1 cellular context compared by ENCODE assay signal in the genomic region with DNA sequence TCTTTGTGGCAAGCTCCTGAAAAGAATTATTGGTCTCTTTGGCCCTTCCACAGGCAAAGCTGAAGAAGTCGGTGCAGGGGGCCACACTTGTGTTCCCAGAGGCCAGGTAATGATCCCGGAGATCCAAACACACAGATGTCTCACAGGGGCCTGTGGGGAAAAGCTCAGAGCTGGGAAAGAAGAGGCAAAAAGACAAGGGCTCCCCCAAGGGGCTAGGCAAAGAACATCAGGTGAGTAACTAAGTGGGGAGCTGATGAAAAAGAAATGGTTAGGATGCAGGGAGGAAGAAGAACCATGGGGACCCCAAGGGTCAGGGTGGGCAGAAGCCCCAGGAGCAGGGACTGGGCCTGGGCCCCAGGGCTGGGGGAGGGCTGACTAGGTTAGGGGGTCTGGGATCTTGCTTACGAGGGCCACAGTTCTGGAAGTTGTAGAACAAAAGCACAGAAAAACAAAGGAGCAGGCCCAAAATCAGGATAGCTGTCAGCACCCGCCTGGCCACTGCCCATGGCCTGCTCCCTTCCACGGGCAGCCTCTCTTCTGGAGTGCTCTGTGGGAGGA.
TF ChIP-seq lines count a peak whose summit lies in the region.

No MANE protein-coding gene starts in this region.

TF ChIP-seq in K562, 482 proteins besides CTCF, POLR2A, EP300 and RAD21 (continues in another document):
- TF ChIP-seq MYC (IDR thresholded peaks at IDR 0.05; ENCODE audit: low read depth, low read length) (no peak), MYC (CRISPR knock-in tag; IDR thresholded peaks at IDR 0.05; ENCODE audit: borderline replicate concordance, low read depth) (no peak), ZNF696 (CRISPR knock-in tag; conservative IDR thresholded peaks at IDR 0.05) (no peak), FOXP1 (CRISPR knock-in tag; IDR thresholded peaks at IDR 0.05) (no peak), ZNF785 (CRISPR knock-in tag; IDR thresholded peaks at IDR 0.05) (no peak), TCFL5 (CRISPR knock-in tag; conservative IDR thresholded peaks at IDR 0.05) (no peak), SMC3 (conservative IDR thresholded peaks at IDR 0.05; ENCODE audit: insufficient read depth, low read depth, low read length) (peak; percentile 16; the same call in 1 of the 2 replicates), RUNX1 (IDR thresholded peaks at IDR 0.05; ENCODE audit: low read depth) (no peak), CC2D1A (IDR thresholded peaks at IDR 0.05) (0 out of 2 replicates have a peak, but pooled peaks have one; percentile 20), ZFPM2 (CRISPR knock-in tag; IDR thresholded peaks at IDR 0.05) (no peak), RAD51 (IDR thresholded peaks at IDR 0.05; ENCODE audit: borderline replicate concordance, low read depth) (no peak), CHD1 (IDR thresholded peaks at IDR 0.05; ENCODE audit: low read length) (no peak), RBM17 (IDR thresholded peaks at IDR 0.05; ENCODE audit: borderline replicate concordance, low read depth, low read length) (no peak), DEAF1 (CRISPR knock-in tag; IDR thresholded peaks at IDR 0.05) (0 out of 2 replicates have a peak, but pooled peaks have one; percentile 6), ETV6 (IDR thresholded peaks at IDR 0.05; ENCODE audit: borderline replicate concordance in 1 of 2, low read depth in 2 of 2, low read length in 1 of 2) (no peak), ETV6 (CRISPR knock-in tag; IDR thresholded peaks at IDR 0.05; ENCODE audit: borderline replicate concordance) (0 out of 2 replicates have a peak, but pooled peaks have one; percentile 28), SMARCB1 (IDR thresholded peaks at IDR 0.05; ENCODE audit: insufficient read length, low read depth) (no peak), ATF1 (CRISPR knock-in tag; IDR thresholded peaks at IDR 0.05) (no peak), ATF1 (tag; IDR thresholded peaks at IDR 0.05) (no peak), ZNF408 (CRISPR knock-in tag; IDR thresholded peaks at IDR 0.05; ENCODE audit: low read depth) (no peak), SRSF9 (IDR thresholded peaks at IDR 0.05; ENCODE audit: borderline replicate concordance, low read depth, low read length) (no peak), ZNF766 (CRISPR knock-in tag; conservative IDR thresholded peaks at IDR 0.05) (no peak), POLR3G (IDR thresholded peaks at IDR 0.05; ENCODE audit: extremely low read depth, insufficient read length, insufficient replicate concordance) (no peak), NFXL1 (CRISPR knock-in tag; IDR thresholded peaks at IDR 0.05) (no peak), RHOXF2B (CRISPR knock-in tag; conservative IDR thresholded peaks at IDR 0.05) (no peak), KDM1A (IDR thresholded peaks at IDR 0.05) (0 out of 4 replicates have a peak, but pooled peaks of 1 of the 2 experiments have one; percentile 43), PHB2 (IDR thresholded peaks at IDR 0.05; ENCODE audit: low read depth) (no peak), ZNF77 (CRISPR knock-in tag; IDR thresholded peaks at IDR 0.05) (no peak), KDM5B (IDR thresholded peaks at IDR 0.05; ENCODE audit: insufficient replicate concordance, low read depth, low read length) (peak; percentile 38), ELK3 (CRISPR knock-in tag; IDR thresholded peaks at IDR 0.05) (no peak), PHF20 (IDR thresholded peaks at IDR 0.05; ENCODE audit: partially characterized antibody) (no peak), ZNF778 (CRISPR knock-in tag; IDR thresholded peaks at IDR 0.05) (no peak), TCF7L2 (IDR thresholded peaks at IDR 0.05; ENCODE audit: low read depth, low read length) (no peak), MCM7 (IDR thresholded peaks at IDR 0.05) (no peak), ESRRA (IDR thresholded peaks at IDR 0.05; ENCODE audit: borderline replicate concordance, low read depth) (no peak), NFE2L1 (tag; IDR thresholded peaks at IDR 0.05; ENCODE audit: borderline replicate concordance, low read depth) (no peak), ZNF175 (CRISPR knock-in tag; IDR thresholded peaks at IDR 0.05; ENCODE audit: low read depth) (no peak), ZNF12 (CRISPR knock-in tag; IDR thresholded peaks at IDR 0.05) (no peak; the same call in 1 of the 2 replicates), ZBTB1 (CRISPR knock-in tag; IDR thresholded peaks at IDR 0.05; ENCODE audit: borderline replicate concordance, low read depth) (no peak)
- TF ChIP-seq, protein P1, sequence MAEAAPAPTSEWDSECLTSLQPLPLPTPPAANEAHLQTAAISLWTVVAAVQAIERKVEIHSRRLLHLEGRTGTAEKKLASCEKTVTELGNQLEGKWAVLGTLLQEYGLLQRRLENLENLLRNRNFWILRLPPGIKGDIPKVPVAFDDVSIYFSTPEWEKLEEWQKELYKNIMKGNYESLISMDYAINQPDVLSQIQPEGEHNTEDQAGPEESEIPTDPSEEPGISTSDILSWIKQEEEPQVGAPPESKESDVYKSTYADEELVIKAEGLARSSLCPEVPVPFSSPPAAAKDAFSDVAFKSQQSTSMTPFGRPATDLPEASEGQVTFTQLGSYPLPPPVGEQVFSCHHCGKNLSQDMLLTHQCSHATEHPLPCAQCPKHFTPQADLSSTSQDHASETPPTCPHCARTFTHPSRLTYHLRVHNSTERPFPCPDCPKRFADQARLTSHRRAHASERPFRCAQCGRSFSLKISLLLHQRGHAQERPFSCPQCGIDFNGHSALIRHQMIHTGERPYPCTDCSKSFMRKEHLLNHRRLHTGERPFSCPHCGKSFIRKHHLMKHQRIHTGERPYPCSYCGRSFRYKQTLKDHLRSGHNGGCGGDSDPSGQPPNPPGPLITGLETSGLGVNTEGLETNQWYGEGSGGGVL (CRISPR knock-in tag; IDR thresholded peaks at IDR 0.05), result no peak
- TF ChIP-seq, protein P2, sequence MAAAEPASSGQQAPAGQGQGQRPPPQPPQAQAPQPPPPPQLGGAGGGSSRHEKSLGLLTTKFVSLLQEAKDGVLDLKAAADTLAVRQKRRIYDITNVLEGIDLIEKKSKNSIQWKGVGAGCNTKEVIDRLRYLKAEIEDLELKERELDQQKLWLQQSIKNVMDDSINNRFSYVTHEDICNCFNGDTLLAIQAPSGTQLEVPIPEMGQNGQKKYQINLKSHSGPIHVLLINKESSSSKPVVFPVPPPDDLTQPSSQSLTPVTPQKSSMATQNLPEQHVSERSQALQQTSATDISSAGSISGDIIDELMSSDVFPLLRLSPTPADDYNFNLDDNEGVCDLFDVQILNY (CRISPR knock-in tag; IDR thresholded peaks at IDR 0.05), result no peak
- TF ChIP-seq, protein P3, sequence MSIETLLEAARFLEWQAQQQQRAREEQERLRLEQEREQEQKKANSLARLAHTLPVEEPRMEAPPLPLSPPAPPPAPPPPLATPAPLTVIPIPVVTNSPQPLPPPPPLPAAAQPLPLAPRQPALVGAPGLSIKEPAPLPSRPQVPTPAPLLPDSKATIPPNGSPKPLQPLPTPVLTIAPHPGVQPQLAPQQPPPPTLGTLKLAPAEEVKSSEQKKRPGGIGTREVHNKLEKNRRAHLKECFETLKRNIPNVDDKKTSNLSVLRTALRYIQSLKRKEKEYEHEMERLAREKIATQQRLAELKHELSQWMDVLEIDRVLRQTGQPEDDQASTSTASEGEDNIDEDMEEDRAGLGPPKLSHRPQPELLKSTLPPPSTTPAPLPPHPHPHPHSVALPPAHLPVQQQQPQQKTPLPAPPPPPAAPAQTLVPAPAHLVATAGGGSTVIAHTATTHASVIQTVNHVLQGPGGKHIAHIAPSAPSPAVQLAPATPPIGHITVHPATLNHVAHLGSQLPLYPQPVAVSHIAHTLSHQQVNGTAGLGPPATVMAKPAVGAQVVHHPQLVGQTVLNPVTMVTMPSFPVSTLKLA (conservative IDR thresholded peaks at IDR 0.05), result no peak
- TF ChIP-seq, protein P4, sequence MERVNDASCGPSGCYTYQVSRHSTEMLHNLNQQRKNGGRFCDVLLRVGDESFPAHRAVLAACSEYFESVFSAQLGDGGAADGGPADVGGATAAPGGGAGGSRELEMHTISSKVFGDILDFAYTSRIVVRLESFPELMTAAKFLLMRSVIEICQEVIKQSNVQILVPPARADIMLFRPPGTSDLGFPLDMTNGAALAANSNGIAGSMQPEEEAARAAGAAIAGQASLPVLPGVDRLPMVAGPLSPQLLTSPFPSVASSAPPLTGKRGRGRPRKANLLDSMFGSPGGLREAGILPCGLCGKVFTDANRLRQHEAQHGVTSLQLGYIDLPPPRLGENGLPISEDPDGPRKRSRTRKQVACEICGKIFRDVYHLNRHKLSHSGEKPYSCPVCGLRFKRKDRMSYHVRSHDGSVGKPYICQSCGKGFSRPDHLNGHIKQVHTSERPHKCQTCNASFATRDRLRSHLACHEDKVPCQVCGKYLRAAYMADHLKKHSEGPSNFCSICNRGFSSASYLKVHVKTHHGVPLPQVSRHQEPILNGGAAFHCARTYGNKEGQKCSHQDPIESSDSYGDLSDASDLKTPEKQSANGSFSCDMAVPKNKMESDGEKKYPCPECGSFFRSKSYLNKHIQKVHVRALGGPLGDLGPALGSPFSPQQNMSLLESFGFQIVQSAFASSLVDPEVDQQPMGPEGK (CRISPR knock-in tag; IDR thresholded peaks at IDR 0.05; ENCODE audit: borderline replicate concordance), result no peak
- TF ChIP-seq, protein P5, sequence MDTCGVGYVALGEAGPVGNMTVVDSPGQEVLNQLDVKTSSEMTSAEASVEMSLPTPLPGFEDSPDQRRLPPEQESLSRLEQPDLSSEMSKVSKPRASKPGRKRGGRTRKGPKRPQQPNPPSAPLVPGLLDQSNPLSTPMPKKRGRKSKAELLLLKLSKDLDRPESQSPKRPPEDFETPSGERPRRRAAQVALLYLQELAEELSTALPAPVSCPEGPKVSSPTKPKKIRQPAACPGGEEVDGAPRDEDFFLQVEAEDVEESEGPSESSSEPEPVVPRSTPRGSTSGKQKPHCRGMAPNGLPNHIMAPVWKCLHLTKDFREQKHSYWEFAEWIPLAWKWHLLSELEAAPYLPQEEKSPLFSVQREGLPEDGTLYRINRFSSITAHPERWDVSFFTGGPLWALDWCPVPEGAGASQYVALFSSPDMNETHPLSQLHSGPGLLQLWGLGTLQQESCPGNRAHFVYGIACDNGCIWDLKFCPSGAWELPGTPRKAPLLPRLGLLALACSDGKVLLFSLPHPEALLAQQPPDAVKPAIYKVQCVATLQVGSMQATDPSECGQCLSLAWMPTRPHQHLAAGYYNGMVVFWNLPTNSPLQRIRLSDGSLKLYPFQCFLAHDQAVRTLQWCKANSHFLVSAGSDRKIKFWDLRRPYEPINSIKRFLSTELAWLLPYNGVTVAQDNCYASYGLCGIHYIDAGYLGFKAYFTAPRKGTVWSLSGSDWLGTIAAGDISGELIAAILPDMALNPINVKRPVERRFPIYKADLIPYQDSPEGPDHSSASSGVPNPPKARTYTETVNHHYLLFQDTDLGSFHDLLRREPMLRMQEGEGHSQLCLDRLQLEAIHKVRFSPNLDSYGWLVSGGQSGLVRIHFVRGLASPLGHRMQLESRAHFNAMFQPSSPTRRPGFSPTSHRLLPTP (IDR thresholded peaks at IDR 0.05; ENCODE audit: borderline replicate concordance, extremely low read depth, insufficient read length), result no peak
- TF ChIP-seq, protein P6, sequence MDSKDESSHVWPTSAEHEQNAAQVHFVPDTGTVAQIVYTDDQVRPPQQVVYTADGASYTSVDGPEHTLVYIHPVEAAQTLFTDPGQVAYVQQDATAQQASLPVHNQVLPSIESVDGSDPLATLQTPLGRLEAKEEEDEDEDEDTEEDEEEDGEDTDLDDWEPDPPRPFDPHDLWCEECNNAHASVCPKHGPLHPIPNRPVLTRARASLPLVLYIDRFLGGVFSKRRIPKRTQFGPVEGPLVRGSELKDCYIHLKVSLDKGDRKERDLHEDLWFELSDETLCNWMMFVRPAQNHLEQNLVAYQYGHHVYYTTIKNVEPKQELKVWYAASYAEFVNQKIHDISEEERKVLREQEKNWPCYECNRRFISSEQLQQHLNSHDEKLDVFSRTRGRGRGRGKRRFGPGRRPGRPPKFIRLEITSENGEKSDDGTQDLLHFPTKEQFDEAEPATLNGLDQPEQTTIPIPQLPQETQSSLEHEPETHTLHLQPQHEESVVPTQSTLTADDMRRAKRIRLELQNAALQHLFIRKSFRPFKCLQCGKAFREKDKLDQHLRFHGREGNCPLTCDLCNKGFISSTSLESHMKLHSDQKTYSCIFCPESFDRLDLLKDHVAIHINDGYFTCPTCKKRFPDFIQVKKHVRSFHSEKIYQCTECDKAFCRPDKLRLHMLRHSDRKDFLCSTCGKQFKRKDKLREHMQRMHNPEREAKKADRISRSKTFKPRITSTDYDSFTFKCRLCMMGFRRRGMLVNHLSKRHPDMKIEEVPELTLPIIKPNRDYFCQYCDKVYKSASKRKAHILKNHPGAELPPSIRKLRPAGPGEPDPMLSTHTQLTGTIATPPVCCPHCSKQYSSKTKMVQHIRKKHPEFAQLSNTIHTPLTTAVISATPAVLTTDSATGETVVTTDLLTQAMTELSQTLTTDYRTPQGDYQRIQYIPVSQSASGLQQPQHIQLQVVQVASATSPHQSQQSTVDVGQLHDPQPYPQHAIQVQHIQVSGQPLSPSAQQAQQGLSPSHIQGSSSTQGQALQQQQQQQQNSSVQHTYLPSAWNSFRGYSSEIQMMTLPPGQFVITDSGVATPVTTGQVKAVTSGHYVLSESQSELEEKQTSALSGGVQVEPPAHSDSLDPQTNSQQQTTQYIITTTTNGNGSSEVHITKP (IDR thresholded peaks at IDR 0.05; ENCODE audit: partially characterized antibody), result no peak
